ENCODE assay signal across 1 cellular context in the genomic region with DNA sequence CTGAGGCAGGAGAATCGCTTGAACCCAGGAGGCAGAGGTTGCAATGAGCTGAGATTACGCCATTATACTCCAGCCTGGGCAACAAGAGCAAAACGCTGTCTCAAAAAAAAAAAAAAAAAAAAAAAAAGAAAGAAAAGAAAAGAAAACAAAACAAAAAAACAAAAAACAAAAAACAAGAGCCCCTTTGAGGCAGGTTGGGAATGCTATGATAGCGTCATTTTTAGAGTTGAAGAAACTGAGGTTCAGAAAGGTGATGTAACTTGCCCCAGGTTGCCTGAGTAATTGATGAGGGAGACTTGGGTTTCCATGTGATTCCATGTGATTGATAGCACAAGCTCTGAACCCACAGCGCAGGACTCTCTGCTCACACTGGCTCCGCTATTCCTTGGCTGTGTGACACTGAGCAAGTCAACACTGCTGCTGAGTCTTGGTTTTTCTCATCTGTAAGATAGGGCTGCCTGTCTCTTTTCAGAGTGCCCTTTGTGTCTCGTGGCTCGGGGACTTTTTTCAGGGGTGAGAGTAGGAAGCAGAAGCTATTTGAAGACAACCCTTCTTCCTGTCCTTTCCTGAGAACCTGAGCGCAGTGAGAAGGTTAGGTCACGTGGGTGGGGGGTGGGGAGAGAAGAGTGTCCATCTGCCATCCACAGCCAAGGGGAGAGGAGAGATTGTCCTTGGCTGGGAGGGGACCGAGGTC.
TF ChIP-seq lines count a peak whose summit lies in the region.

No MANE protein-coding gene starts in this region.

TF ChIP-seq in GM23338, 12 proteins besides CTCF, POLR2A, EP300 and RAD21:
- TF ChIP-seq EZH2phosphoT487 (IDR thresholded peaks at IDR 0.05; ENCODE audit: unreplicated experiment), result no peak
- TF ChIP-seq, protein P1, sequence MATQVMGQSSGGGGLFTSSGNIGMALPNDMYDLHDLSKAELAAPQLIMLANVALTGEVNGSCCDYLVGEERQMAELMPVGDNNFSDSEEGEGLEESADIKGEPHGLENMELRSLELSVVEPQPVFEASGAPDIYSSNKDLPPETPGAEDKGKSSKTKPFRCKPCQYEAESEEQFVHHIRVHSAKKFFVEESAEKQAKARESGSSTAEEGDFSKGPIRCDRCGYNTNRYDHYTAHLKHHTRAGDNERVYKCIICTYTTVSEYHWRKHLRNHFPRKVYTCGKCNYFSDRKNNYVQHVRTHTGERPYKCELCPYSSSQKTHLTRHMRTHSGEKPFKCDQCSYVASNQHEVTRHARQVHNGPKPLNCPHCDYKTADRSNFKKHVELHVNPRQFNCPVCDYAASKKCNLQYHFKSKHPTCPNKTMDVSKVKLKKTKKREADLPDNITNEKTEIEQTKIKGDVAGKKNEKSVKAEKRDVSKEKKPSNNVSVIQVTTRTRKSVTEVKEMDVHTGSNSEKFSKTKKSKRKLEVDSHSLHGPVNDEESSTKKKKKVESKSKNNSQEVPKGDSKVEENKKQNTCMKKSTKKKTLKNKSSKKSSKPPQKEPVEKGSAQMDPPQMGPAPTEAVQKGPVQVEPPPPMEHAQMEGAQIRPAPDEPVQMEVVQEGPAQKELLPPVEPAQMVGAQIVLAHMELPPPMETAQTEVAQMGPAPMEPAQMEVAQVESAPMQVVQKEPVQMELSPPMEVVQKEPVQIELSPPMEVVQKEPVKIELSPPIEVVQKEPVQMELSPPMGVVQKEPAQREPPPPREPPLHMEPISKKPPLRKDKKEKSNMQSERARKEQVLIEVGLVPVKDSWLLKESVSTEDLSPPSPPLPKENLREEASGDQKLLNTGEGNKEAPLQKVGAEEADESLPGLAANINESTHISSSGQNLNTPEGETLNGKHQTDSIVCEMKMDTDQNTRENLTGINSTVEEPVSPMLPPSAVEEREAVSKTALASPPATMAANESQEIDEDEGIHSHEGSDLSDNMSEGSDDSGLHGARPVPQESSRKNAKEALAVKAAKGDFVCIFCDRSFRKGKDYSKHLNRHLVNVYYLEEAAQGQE (IDR thresholded peaks at IDR 0.05; ENCODE audit: unreplicated experiment), result no peak
- TF ChIP-seq ZNF114 (CRISPR knock-in tag; IDR thresholded peaks at IDR 0.05), result no peak
- TF ChIP-seq POLR2AphosphoS5 (IDR thresholded peaks at IDR 0.05; ENCODE audit: low read depth), result no peak
